ENCODE assay signal across 9 cellular contexts in genomic region chr21:43719748-43720538, GRCh38. TPM values are rescaled to one million over a fixed set of nuclear protein-coding genes. Genes with fewer than 3 reads are reported as not detected.
DNase-seq lines count a peak whose midpoint lies in the region; ATAC-seq, FAIRE-seq and TF ChIP-seq lines count a peak whose summit lies in the region.
"Had no signal": no experiment of that assay in that cellular context is flagged by ENCODE, and none has a peak within 500 bp of the region (broad histone marks: within the 10 kb centered on the region; RNA-seq: fewer than 3 reads in every experiment).

No MANE protein-coding gene starts in this region.

- TF ChIP-seq POLR2A in GM12878 (IDR thresholded peaks at IDR 0.05; ENCODE audit: low read depth, low read length) (peak; percentile 40), testis (IDR thresholded peaks at IDR 0.05) (no peak)

- TF ChIP-seq EP300 in GM12878 (IDR thresholded peaks at IDR 0.05; ENCODE audit: borderline replicate concordance in 1 of 2, control insufficient read depth in 1 of 2, low read depth in 2 of 2, low read length in 2 of 2) = no peak

- FAIRE-seq in GM12878 (lab: Jason Lieb, UNC) = no peak
- FAIRE-seq: TTC549 had no signal

- in situ Hi-C loops in GM12878 (cut with MboI) = no loop called here

- DNase-seq in GM12878 (ENCODE audit: low read depth, low spot score) (no peak), left kidney (ENCODE audit: low read depth, low spot score) (peak; percentile 49), testis (no peak), NCI-H2107 (lab: John Stamatoyannopoulos, UW) (no peak), NCI-H1694 treated with DMSO at 0.1 percent for 48 hours (lab: John Stamatoyannopoulos, UW) (no peak), GM19240 (ENCODE audit: insufficient read length, low spot score) (no peak)

- H4K20me1 ChIP-seq in GM12878 (ENCODE audit: control insufficient read depth, insufficient read depth) = peaks cover 11% of the 10 kb centered on the region

- TF ChIP-seq CTCF in GM12878 (IDR thresholded peaks at IDR 0.05 in 2 of 3, conservative IDR thresholded peaks at IDR 0.05 in 1 of 3; ENCODE audit: control insufficient read depth in 2 of 3, extremely low read depth in 1 of 3, insufficient read depth in 1 of 3, low read depth in 3 of 3, low read length in 3 of 3) (no peak), testis (IDR thresholded peaks at IDR 0.05) (no peak)

- H3K4me2 ChIP-seq in GM12878 (ENCODE audit: control insufficient read depth, insufficient read depth) = peak overlapping the region; percentile 99

- H3K4me3 ChIP-seq in HUES6 (ENCODE audit: low read depth, low read length) (peak overlapping the region; percentile 83), GM12878 (peak overlapping the region; percentile 88), testis (peak overlapping the region; percentile 93 to 95)

- peaks cover 48% of the 10 kb centered on the region for H3K79me2 ChIP-seq in GM12878 (ENCODE audit: control insufficient read depth, insufficient read depth, low read length)

- POLR2A ChIA-PET in GM12878 (lab: Charles Lee) = interaction anchor here (0.6 to 1.6 kb wide), 4 partner anchors 9 to 51 kb away, joined by 3 to 8 read pairs (median 4); no protein-coding TSS in a partner anchor

- 0 out of 2 replicates have a peak overlapping the region, but pooled peaks have one; percentile 74 for H3K27ac ChIP-seq in HUES6 (ENCODE audit: low read depth, low read length)
- H3K27ac ChIP-seq in GM12878 (ENCODE audit: control insufficient read depth, insufficient read depth) = peak overlapping the region; percentile 86
- H3K27ac ChIP-seq in testis = peak overlapping the region; percentile 83 to 85

- intact Hi-C loops in GM12878 (cut with micrococcal nuclease; ENCODE audit: unreplicated experiment) = loop anchor here (5.0 kb wide), 2 partner anchors 53 to 217 kb away; no protein-coding TSS in a partner anchor
- intact Hi-C loops in testis (cut with DNase I; ENCODE audit: low total_unique reads) = no loop called here

- H3K9me3 ChIP-seq in HUES6 (ENCODE audit: control insufficient read depth, insufficient read depth, low read depth, low read length) (no peaks in the 10 kb centered on the region), GM12878 (replicated peaks; ENCODE audit: control insufficient read depth, insufficient read depth, low read length) (no peaks in the 10 kb centered on the region), testis (no peaks in the 10 kb centered on the region)

- H3K4me1 ChIP-seq in HUES6 (ENCODE audit: control insufficient read depth, insufficient read depth, low read length) (peaks cover 13% of the 10 kb centered on the region), GM12878 (ENCODE audit: control insufficient read depth, insufficient read depth, low read length) (peaks cover 58% of the 10 kb centered on the region), testis (peaks cover 21% of the 10 kb centered on the region)

- ATAC-seq in GM18907 (IDR thresholded peaks at IDR 0.05; ENCODE audit: unreplicated experiment) (peak; percentile 8), GM12878 (peak; percentile 11)

- H3K36me3 ChIP-seq in HUES6 (ENCODE audit: control insufficient read depth, insufficient read depth, low read length) = peaks cover 15% of the 10 kb centered on the region; the same call in 1 of the 2 replicates
- peaks cover 4 to 6% of the 10 kb centered on the region in 2 experiments; a peak in 3 of 4 replicates for H3K36me3 ChIP-seq in GM12878 (ENCODE audit: control insufficient read depth in 2 of 2, insufficient read depth in 2 of 2, low read length in 1 of 2)
- H3K36me3 ChIP-seq in testis (ENCODE audit: low read depth, missing control alignments) = no peaks in the 10 kb centered on the region

- BruUV-seq in GM12878 (replicated peaks; lab: Mats Ljungman, UMichigan) = no TSS peak

- H2AFZ ChIP-seq in GM12878 (ENCODE audit: control insufficient read depth, low read depth, low read length) = no peak overlapping the region; the same call in 1 of the 2 replicates

- RAD21 ChIA-PET in GM12878 (lab: Charles Lee; ENCODE audit: unreplicated experiment) = interaction anchor here (0.6 to 1.6 kb wide), 2 partner anchors 8 to 1208 kb away, joined by 4 to 8 read pairs; no protein-coding TSS in a partner anchor

- H3K27me3 ChIP-seq in HUES6 (ENCODE audit: control insufficient read depth, insufficient read depth, low read length) (peaks cover 19% of the 10 kb centered on the region; the same call in 1 of the 2 replicates), GM12878 (replicated peaks in 1 of 2; ENCODE audit: control insufficient read depth in 2 of 2, insufficient read depth in 2 of 2, low read length in 1 of 2) (no peaks in the 10 kb centered on the region), testis (no peaks in the 10 kb centered on the region)

- WGBS in GM12878 (ENCODE audit: insufficient coverage, insufficient replicate concordance, low lambda C conversion rate, missing lambda C conversion rate) = 11% methylated on average over 49 of the region's 49 CpGs
- 4 to 30% methylated on average over 3 to 49 of the region's 49 CpGs for WGBS in testis, 2 donors

- no peak for TF ChIP-seq RAD21 in GM12878 (IDR thresholded peaks at IDR 0.05; ENCODE audit: insufficient read depth, low read depth, low read length)

- SMC1A ChIA-PET in GM12878 (lab: Charles Lee; ENCODE audit: uncharacterized antibody, unreplicated experiment) = no interaction called here

- peak overlapping the region; percentile 89 for H3K9ac ChIP-seq in HUES6 (ENCODE audit: low read length)
- peak overlapping the region; percentile 87 for H3K9ac ChIP-seq in GM12878 (ENCODE audit: control insufficient read depth, insufficient read depth, low read length)

- CTCF ChIA-PET in GM12878 (lab: Yijun Ruan, JAX) = interaction anchor here (1.0 to 1.1 kb wide), 2 partner anchors 8 to 19 kb away, joined by 3 to 4 read pairs; no protein-coding TSS in a partner anchor

TF ChIP-seq in GM12878, 131 proteins besides CTCF, POLR2A, EP300 and RAD21:
- TF ChIP-seq RBBP5 (conservative IDR thresholded peaks at IDR 0.05) (no peak), NR2C2 (IDR thresholded peaks at IDR 0.05; ENCODE audit: borderline replicate concordance, control insufficient read depth, insufficient read length, low read depth) (no peak), MXI1 (IDR thresholded peaks at IDR 0.05; ENCODE audit: low read depth, low read length) (peak; percentile 1; the same call in 1 of the 2 replicates), SIN3A (IDR thresholded peaks at IDR 0.05; ENCODE audit: low read depth, low read length) (0 out of 2 replicates have a peak, but pooled peaks have one; percentile 19), SMC3 (IDR thresholded peaks at IDR 0.05; ENCODE audit: borderline replicate concordance, low read length) (no peak), IKZF1 (conservative IDR thresholded peaks at IDR 0.05) (0 out of 2 replicates have a peak, but pooled peaks have one; percentile 3), SRF (IDR thresholded peaks at IDR 0.05; ENCODE audit: low read depth in 2 of 2, low read length in 2 of 2) (no peak), ATF7 (IDR thresholded peaks at IDR 0.05; ENCODE audit: low read depth) (no peak), PAX5 (IDR thresholded peaks at IDR 0.05; ENCODE audit: borderline replicate concordance, low read depth, low read length) (0 out of 2 replicates have a peak, but pooled peaks have one; percentile 5), BACH1 (IDR thresholded peaks at IDR 0.05; ENCODE audit: borderline replicate concordance) (peak; percentile 38), HDAC2 (IDR thresholded peaks at IDR 0.05) (no peak)

RNA-seq across cellular contexts. Expression of gene PDXK, which starts 1.0 kb away (rescaled TPM):
- total RNA-seq in GM12878 (2013; cell fraction: nucleolus; rRNA removed) = 96.3 and 106 TPM in 2 replicates
- total RNA-seq in GM12878 (2014; rRNA removed) = 45.0 and 59.7 TPM in 2 replicates
- total RNA-seq in GM12878 (2014; rRNA removed; fragmentation: Illumina TruSeq; extraction: Trizol) = 41.3 and 45.8 TPM in 2 replicates
- 107 and 111 TPM in 2 replicates for total RNA-seq in GM12878 (2021)
- 45.1 TPM for polyA plus RNA-seq in GM12878 (2011; ENCODE audit: low read depth)
- 103 and 141 TPM in 2 replicates for polyA plus RNA-seq in GM12878 (2011; rRNA removed)
- polyA plus RNA-seq in GM12878 (2011; cell fraction: cytosol; rRNA removed) = 143 and 158 TPM in 2 replicates
- polyA plus RNA-seq in GM12878 (2011; cell fraction: nucleus; rRNA removed) = 133 and 137 TPM in 2 replicates
- polyA plus RNA-seq in GM12878 (2012) = 65.0 and 92.7 TPM in 2 replicates
- polyA plus RNA-seq in GM12878 (2014; fragmentation: Illumina TruSeq; extraction: Trizol) = 24.3 and 53.1 TPM in 2 replicates
- 10 to 100 TPM in 1 of 2 experiments, 1 to 10 TPM in 1; 3.7 to 11.4 TPM for polyA plus RNA-seq in GM12878 (2014; fragmentation: Nextera tagmentation; extraction: Ambion mirVana)
- 66.9 and 83.4 TPM in 2 replicates for polyA plus RNA-seq in GM12878 (2014; rRNA removed)
- polyA plus RNA-seq in GM12878 (2016; fragmentation: Nextera tagmentation; extraction: Ambion mirVana) = 10 to 100 TPM; 82.1 to 96.8 TPM
- polyA minus RNA-seq in GM12878 (2011; rRNA and poly(A)+ RNA removed) = 159 and 187 TPM in 2 replicates
- 38.8 and 43.0 TPM in 2 replicates for polyA minus RNA-seq in GM12878 (2011; cell fraction: cytosol; rRNA and poly(A)+ RNA removed)
- polyA minus RNA-seq in GM12878 (2011; cell fraction: nucleus; rRNA and poly(A)+ RNA removed) = 19.3 and 36.7 TPM in 2 replicates
- 100 to 1,000 TPM; 277 to 327 TPM for total RNA-seq in testis
- polyA plus RNA-seq in testis (ENCODE audit: insufficient read depth, low read depth, low replicate concordance) = 871 TPM

RNA-seq across cellular contexts. Expression of gene CSTB, which starts 56.2 kb away (rescaled TPM):
- total RNA-seq in GM12878 (2013; cell fraction: nucleolus; rRNA removed) = 9.7 and 10.0 TPM in 2 replicates
- 18.6 and 25.9 TPM in 2 replicates for total RNA-seq in GM12878 (2014; rRNA removed)
- total RNA-seq in GM12878 (2014; rRNA removed; fragmentation: Illumina TruSeq; extraction: Trizol) = 20.4 and 20.6 TPM in 2 replicates
- total RNA-seq in GM12878 (2021) = 38.3 and 39.5 TPM in 2 replicates
- polyA plus RNA-seq in GM12878 (2011; ENCODE audit: low read depth) = 42.8 TPM
- 43.3 and 45.6 TPM in 2 replicates for polyA plus RNA-seq in GM12878 (2011; rRNA removed)
- 75.9 and 87.5 TPM in 2 replicates for polyA plus RNA-seq in GM12878 (2011; cell fraction: cytosol; rRNA removed)
- 33.9 and 42.2 TPM in 2 replicates for polyA plus RNA-seq in GM12878 (2011; cell fraction: nucleus; rRNA removed)
- polyA plus RNA-seq in GM12878 (2012) = 56.7 and 57.9 TPM in 2 replicates
- 30.1 and 53.5 TPM in 2 replicates for polyA plus RNA-seq in GM12878 (2014; fragmentation: Illumina TruSeq; extraction: Trizol)
- 10 to 100 TPM; 12.5 to 20.2 TPM for polyA plus RNA-seq in GM12878 (2014; fragmentation: Nextera tagmentation; extraction: Ambion mirVana)
- 51.8 and 68.2 TPM in 2 replicates for polyA plus RNA-seq in GM12878 (2014; rRNA removed)
- 10 to 100 TPM; 82.3 to 82.7 TPM for polyA plus RNA-seq in GM12878 (2016; fragmentation: Nextera tagmentation; extraction: Ambion mirVana)
- 31.5 and 36.7 TPM in 2 replicates for polyA minus RNA-seq in GM12878 (2011; rRNA and poly(A)+ RNA removed)
- 7.4 and 11.2 TPM in 2 replicates for polyA minus RNA-seq in GM12878 (2011; cell fraction: cytosol; rRNA and poly(A)+ RNA removed)
- polyA minus RNA-seq in GM12878 (2011; cell fraction: nucleus; rRNA and poly(A)+ RNA removed) = 9.4 and 9.8 TPM in 2 replicates
- total RNA-seq in testis = 10 to 100 TPM; 23.9 to 31.0 TPM
- polyA plus RNA-seq in testis (ENCODE audit: insufficient read depth, low read depth, low replicate concordance) = 49.5 TPM
